1 cellular context compared by ENCODE assay signal in the genomic region with DNA sequence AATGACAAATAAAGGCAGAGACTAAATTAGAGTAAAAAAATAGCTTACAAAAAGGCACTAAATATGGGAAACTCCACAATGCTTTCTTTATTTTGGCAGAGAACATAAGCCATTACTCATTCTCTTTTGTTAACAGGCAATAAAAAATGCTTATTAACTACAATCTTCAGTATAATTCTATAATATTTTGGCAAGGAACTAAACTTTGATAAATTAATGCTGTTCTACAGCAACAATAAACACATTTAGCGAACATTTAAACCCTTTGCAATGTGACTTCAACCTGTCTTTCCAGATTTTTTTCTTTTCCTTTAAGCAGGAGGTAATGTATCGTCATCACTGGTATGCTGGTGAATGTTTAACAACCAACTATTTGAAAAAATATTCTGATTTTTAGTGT.
TF ChIP-seq lines count a peak whose summit lies in the region.

No MANE protein-coding gene starts in this region.

TF ChIP-seq in HCT116, 20 proteins besides CTCF, POLR2A, EP300 and RAD21:
- TF ChIP-seq, protein P1, sequence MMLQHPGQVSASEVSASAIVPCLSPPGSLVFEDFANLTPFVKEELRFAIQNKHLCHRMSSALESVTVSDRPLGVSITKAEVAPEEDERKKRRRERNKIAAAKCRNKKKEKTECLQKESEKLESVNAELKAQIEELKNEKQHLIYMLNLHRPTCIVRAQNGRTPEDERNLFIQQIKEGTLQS (IDR thresholded peaks at IDR 0.05), result no peak
- no peak for TF ChIP-seq CBX3 (IDR thresholded peaks at IDR 0.05; ENCODE audit: low read depth)
- no peak for TF ChIP-seq YY1 (IDR thresholded peaks at IDR 0.05; ENCODE audit: extremely low read depth, insufficient replicate concordance, low read depth, low read length)
- TF ChIP-seq, protein P2, sequence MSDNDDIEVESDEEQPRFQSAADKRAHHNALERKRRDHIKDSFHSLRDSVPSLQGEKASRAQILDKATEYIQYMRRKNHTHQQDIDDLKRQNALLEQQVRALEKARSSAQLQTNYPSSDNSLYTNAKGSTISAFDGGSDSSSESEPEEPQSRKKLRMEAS (IDR thresholded peaks at IDR 0.05), result no peak
- TF ChIP-seq ZFX (IDR thresholded peaks at IDR 0.05), result no peak
- TF ChIP-seq EZH2 (IDR thresholded peaks at IDR 0.05), result no peak
- TF ChIP-seq ELF1 (IDR thresholded peaks at IDR 0.05; ENCODE audit: borderline replicate concordance, low read depth), result no peak
- TF ChIP-seq ZNF274 (IDR thresholded peaks at IDR 0.05; ENCODE audit: low read depth, low read length), result no peak
- TF ChIP-seq TCF7L2 (IDR thresholded peaks at IDR 0.05; ENCODE audit: borderline replicate concordance, extremely low read depth, insufficient read depth, insufficient read length), result no peak
- TF ChIP-seq FOSL1 (IDR thresholded peaks at IDR 0.05; ENCODE audit: low read depth), result no peak
- no peak for TF ChIP-seq POLR2AphosphoS5 (IDR thresholded peaks at IDR 0.05; ENCODE audit: low read depth, low read length)
- TF ChIP-seq EZH2phosphoT487 (IDR thresholded peaks at IDR 0.05; ENCODE audit: borderline replicate concordance), result no peak
- no peak for TF ChIP-seq CEBPB (IDR thresholded peaks at IDR 0.05; ENCODE audit: low read depth)
- no peak for TF ChIP-seq EGR1 (IDR thresholded peaks at IDR 0.05; ENCODE audit: low read depth)
- TF ChIP-seq JUND (IDR thresholded peaks at IDR 0.05), result no peak
- no peak for TF ChIP-seq SP1 (IDR thresholded peaks at IDR 0.05; ENCODE audit: low read depth)
- TF ChIP-seq, protein P3, sequence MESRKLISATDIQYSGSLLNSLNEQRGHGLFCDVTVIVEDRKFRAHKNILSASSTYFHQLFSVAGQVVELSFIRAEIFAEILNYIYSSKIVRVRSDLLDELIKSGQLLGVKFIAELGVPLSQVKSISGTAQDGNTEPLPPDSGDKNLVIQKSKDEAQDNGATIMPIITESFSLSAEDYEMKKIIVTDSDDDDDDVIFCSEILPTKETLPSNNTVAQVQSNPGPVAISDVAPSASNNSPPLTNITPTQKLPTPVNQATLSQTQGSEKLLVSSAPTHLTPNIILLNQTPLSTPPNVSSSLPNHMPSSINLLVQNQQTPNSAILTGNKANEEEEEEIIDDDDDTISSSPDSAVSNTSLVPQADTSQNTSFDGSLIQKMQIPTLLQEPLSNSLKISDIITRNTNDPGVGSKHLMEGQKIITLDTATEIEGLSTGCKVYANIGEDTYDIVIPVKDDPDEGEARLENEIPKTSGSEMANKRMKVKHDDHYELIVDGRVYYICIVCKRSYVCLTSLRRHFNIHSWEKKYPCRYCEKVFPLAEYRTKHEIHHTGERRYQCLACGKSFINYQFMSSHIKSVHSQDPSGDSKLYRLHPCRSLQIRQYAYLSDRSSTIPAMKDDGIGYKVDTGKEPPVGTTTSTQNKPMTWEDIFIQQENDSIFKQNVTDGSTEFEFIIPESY (IDR thresholded peaks at IDR 0.05; ENCODE audit: extremely low read depth, insufficient replicate concordance, low read length), result no peak
- no peak for TF ChIP-seq SRF (IDR thresholded peaks at IDR 0.05; ENCODE audit: low read depth)
- TF ChIP-seq, protein P4, sequence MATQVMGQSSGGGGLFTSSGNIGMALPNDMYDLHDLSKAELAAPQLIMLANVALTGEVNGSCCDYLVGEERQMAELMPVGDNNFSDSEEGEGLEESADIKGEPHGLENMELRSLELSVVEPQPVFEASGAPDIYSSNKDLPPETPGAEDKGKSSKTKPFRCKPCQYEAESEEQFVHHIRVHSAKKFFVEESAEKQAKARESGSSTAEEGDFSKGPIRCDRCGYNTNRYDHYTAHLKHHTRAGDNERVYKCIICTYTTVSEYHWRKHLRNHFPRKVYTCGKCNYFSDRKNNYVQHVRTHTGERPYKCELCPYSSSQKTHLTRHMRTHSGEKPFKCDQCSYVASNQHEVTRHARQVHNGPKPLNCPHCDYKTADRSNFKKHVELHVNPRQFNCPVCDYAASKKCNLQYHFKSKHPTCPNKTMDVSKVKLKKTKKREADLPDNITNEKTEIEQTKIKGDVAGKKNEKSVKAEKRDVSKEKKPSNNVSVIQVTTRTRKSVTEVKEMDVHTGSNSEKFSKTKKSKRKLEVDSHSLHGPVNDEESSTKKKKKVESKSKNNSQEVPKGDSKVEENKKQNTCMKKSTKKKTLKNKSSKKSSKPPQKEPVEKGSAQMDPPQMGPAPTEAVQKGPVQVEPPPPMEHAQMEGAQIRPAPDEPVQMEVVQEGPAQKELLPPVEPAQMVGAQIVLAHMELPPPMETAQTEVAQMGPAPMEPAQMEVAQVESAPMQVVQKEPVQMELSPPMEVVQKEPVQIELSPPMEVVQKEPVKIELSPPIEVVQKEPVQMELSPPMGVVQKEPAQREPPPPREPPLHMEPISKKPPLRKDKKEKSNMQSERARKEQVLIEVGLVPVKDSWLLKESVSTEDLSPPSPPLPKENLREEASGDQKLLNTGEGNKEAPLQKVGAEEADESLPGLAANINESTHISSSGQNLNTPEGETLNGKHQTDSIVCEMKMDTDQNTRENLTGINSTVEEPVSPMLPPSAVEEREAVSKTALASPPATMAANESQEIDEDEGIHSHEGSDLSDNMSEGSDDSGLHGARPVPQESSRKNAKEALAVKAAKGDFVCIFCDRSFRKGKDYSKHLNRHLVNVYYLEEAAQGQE (IDR thresholded peaks at IDR 0.05; ENCODE audit: low read depth), result no peak
TF ChIP-seq in HCT116: peak in this region for 0.
